ENCODE assay signal across 27 cellular contexts in the genomic region with DNA sequence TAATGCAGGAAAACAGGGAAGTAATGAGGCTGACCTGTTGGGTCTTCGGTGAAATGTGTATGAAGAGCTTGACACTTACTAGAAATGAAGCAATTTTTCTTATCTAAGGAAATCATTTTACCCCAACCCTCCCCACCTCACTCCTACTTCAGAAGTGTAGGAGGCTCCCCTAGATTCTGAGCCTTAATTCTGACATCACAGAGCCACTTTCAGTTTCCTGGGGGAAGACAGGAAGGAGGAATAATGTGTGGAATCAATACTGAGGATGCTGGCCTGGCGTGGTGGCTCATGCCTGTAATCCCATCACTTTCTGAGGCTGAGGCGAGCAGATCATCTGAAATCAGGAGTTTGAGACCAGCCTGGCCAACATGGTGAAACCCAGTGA.
"Had no signal": no experiment of that assay in that cellular context is flagged by ENCODE, and none has a peak within 500 bp of the region (broad histone marks: within the 10 kb centered on the region; RNA-seq: fewer than 3 reads in every experiment).

No MANE protein-coding gene starts in this region.

- H3K27me3 Mint-ChIP-seq: activated CD4-positive, alpha-beta memory T cell treated with anti-CD3 and anti-CD28 coated beads, Interleukin-2, amount 10 ng/mL, durations not matched to agents 7 days and 5 days; activated CD4-positive, alpha-beta T cell treated with anti-CD3 and anti-CD28 coated beads, Interleukin-2, amount 10 ng/mL, durations not matched to agents 7 days and 5 days; activated naive CD8-positive, alpha-beta T cell; activated T-helper 17 cell treated with anti-CD3 and anti-CD28 coated beads, Interleukin-2, amount 50 U/mL, for 72 hours; T-cell had no signal

- FAIRE-seq: astrocyte had no signal

- H3K4me3 ChIP-seq: SK-N-MC had no signal

- H3K27ac ChIP-seq: SK-N-MC, VCaP had no signal

- H3K4me1 Mint-ChIP-seq: activated CD4-positive, alpha-beta memory T cell treated with anti-CD3 and anti-CD28 coated beads, Interleukin-2, amount 10 ng/mL, durations not matched to agents 7 days and 5 days; activated CD4-positive, alpha-beta T cell treated with anti-CD3 and anti-CD28 coated beads, Interleukin-2, amount 10 ng/mL, durations not matched to agents 7 days and 5 days; activated T-helper 17 cell treated with anti-CD3 and anti-CD28 coated beads, Interleukin-2, amount 50 U/mL, for 72 hours; T-cell had no signal

- H3K36me3 Mint-ChIP-seq: activated naive CD8-positive, alpha-beta T cell; brain; T-cell had no signal

- H3K9me3 Mint-ChIP-seq: activated CD4-positive, alpha-beta memory T cell treated with anti-CD3 and anti-CD28 coated beads, Interleukin-2, amount 10 ng/mL, durations not matched to agents 7 days and 5 days; activated CD4-positive, alpha-beta T cell treated with anti-CD3 and anti-CD28 coated beads, Interleukin-2, amount 10 ng/mL, durations not matched to agents 7 days and 5 days; activated naive CD4-positive, alpha-beta T cell treated with anti-CD3 and anti-CD28 coated beads for 36 hours; activated T-helper 17 cell treated with anti-CD3 and anti-CD28 coated beads, Interleukin-2, amount 50 U/mL, for 72 hours; T-cell had no signal

- ATAC-seq: activated T-helper 17 cell treated with anti-CD3 and anti-CD28 coated beads, Interleukin-2, amount 50 U/mL, for 72 hours; Panc1; Right ventricle myocardium inferior; T-cell had no signal

- DNase-seq: activated CD4-positive, alpha-beta memory T cell treated with anti-CD3 and anti-CD28 coated beads, Interleukin-2, amount 10 ng/mL, durations not matched to agents 7 days and 5 days; activated CD4-positive, alpha-beta T cell treated with anti-CD3 and anti-CD28 coated beads, Interleukin-2, amount 10 ng/mL, durations not matched to agents 7 days and 5 days; activated CD4-positive, CD25-positive, alpha-beta regulatory T cell; activated gamma-delta T cell; activated naive CD4-positive, alpha-beta T cell treated with anti-CD3 and anti-CD28 coated beads for 36 hours; activated T-cell treated with anti-CD3 and anti-CD28 coated beads for 4 hours; activated T-cell treated with anti-CD3 and anti-CD28 coated beads, Interleukin-2, amount 50 U/mL, for 48 hours; amygdala; Kasumi-1; NCI-H1092 treated with DMSO at 0.1 percent for 48 hours; NCI-H1417 treated with DMSO at 0.1 percent for 48 hours; NCI-H1694; NCI-H2029; NCI-H2107; NCI-H2171 treated with DMSO at 0.1 percent for 48 hours; NCI-H226; NCI-H82; RPMI8226; T-cell had no signal

- H3K27ac Mint-ChIP-seq: activated CD4-positive, alpha-beta memory T cell treated with anti-CD3 and anti-CD28 coated beads, Interleukin-2, amount 10 ng/mL, durations not matched to agents 7 days and 5 days; activated CD4-positive, alpha-beta T cell treated with anti-CD3 and anti-CD28 coated beads, Interleukin-2, amount 10 ng/mL, durations not matched to agents 7 days and 5 days; activated naive CD4-positive, alpha-beta T cell treated with anti-CD3 and anti-CD28 coated beads for 36 hours; activated naive CD8-positive, alpha-beta T cell; activated T-helper 17 cell treated with anti-CD3 and anti-CD28 coated beads, Interleukin-2, amount 50 U/mL, for 72 hours; brain; T-cell had no signal

- H3K4me3 Mint-ChIP-seq: activated CD4-positive, alpha-beta memory T cell treated with anti-CD3 and anti-CD28 coated beads, Interleukin-2, amount 10 ng/mL, durations not matched to agents 7 days and 5 days; activated CD4-positive, alpha-beta T cell treated with anti-CD3 and anti-CD28 coated beads, Interleukin-2, amount 10 ng/mL, durations not matched to agents 7 days and 5 days; activated naive CD4-positive, alpha-beta T cell treated with anti-CD3 and anti-CD28 coated beads for 36 hours; activated naive CD8-positive, alpha-beta T cell; activated T-helper 17 cell treated with anti-CD3 and anti-CD28 coated beads, Interleukin-2, amount 50 U/mL, for 72 hours; brain; T-cell had no signal
